ENCODE assay signal across 15 cellular contexts in genomic region chr17:71987634-71988033, GRCh38.
DNase-seq lines count a peak whose midpoint lies in the region; FAIRE-seq and TF ChIP-seq lines count a peak whose summit lies in the region.
"Had no signal": no experiment of that assay in that cellular context is flagged by ENCODE, and none has a peak within 500 bp of the region (broad histone marks: within the 10 kb centered on the region; RNA-seq: fewer than 3 reads in every experiment).

No MANE protein-coding gene starts in this region.

- H4K91ac ChIP-seq in mesenchymal stem cell (ENCODE audit: low read length), result no peak overlapping the region

- no peaks in the 10 kb centered on the region for H3K79me1 ChIP-seq in mesenchymal stem cell (replicated peaks; ENCODE audit: low read length, poor library complexity, severe bottlenecking)

- no peak overlapping the region for H2BK120ac ChIP-seq in mesenchymal stem cell (ENCODE audit: low read depth, low read length)

- H2AFZ ChIP-seq in mesenchymal stem cell (ENCODE audit: low read depth, low read length), result no peak overlapping the region

- no peaks in the 10 kb centered on the region for H3K36me3 ChIP-seq in mesenchymal stem cell (ENCODE audit: control insufficient read depth in 1 of 2, insufficient read depth in 2 of 2, low read depth in 1 of 2, low read length in 2 of 2)
- H3K36me3 ChIP-seq: left lung, sigmoid colon had no signal

- DNase-seq in ELF-1 (ENCODE audit: low read depth, low spot score) (peak; percentile 6), H54 (ENCODE audit: insufficient read length, low spot score) (no peak), OCI-M1 (lab: John Stamatoyannopoulos, UW) (peak; percentile 20), foreskin fibroblast (peak; percentile 9 to 14), OCI-M2 (lab: John Stamatoyannopoulos, UW; ENCODE audit: unreplicated experiment) (no peak), mesenchymal stem cell (no peak), NCI-H1048 (lab: John Stamatoyannopoulos, UW) (no peak), SIG-M5 (lab: John Stamatoyannopoulos, UW) (no peak)
- DNase-seq: activated CD4-positive, CD25-positive, alpha-beta regulatory T cell; activated T-cell treated with anti-CD3 and anti-CD28 coated beads, Interleukin-2, amount 50 U/mL, for 24 hours; C1 segment of cervical spinal cord; Kasumi-1; left lung; NK-92 treated with Interleukin-12 subunit alpha and Interleukin-12 subunit beta, amount 100 ng/mL, for 24 hours; sigmoid colon had no signal

- H3K18ac ChIP-seq in mesenchymal stem cell (ENCODE audit: low read depth in 1 of 2, low read length in 2 of 2), result no peak overlapping the region

- H3K9me3 ChIP-seq in mesenchymal stem cell (ENCODE audit: control insufficient read depth, low read length), result no peaks in the 10 kb centered on the region
- H3K9me3 ChIP-seq: left lung had no signal

- H3K9ac ChIP-seq in mesenchymal stem cell (ENCODE audit: low read length), result no peak overlapping the region

- H3K23ac ChIP-seq in mesenchymal stem cell (ENCODE audit: low read length in 2 of 2), result no peak overlapping the region

- no peak overlapping the region for H3K4ac ChIP-seq in mesenchymal stem cell (ENCODE audit: low read depth in 1 of 2, low read length in 2 of 2)

- no peak overlapping the region for H2AK5ac ChIP-seq in mesenchymal stem cell (ENCODE audit: low read length, severe bottlenecking)

- H3K27me3 ChIP-seq in mesenchymal stem cell (ENCODE audit: control insufficient read depth in 1 of 2, insufficient read depth in 1 of 2, low read length in 2 of 2), result no peaks in the 10 kb centered on the region
- H3K27me3 ChIP-seq: left lung, sigmoid colon had no signal

- no peak overlapping the region for H3K4me2 ChIP-seq in mesenchymal stem cell (ENCODE audit: low read length, poor library complexity, severe bottlenecking)

- FAIRE-seq in H54 (lab: Jason Lieb, UNC), result peak; percentile 65

- WGBS in mesenchymal stem cell, result 42% methylated on average over 3 of the region's 3 CpGs

- H2BK12ac ChIP-seq in mesenchymal stem cell (ENCODE audit: low read length in 2 of 2), result no peak overlapping the region

- H3K4me3 ChIP-seq in foreskin fibroblast (ENCODE audit: low read depth in 1 of 2, low read length in 2 of 2), result no peak overlapping the region
- no peak overlapping the region for H3K4me3 ChIP-seq in mesenchymal stem cell (ENCODE audit: insufficient read depth in 1 of 2, low read depth in 1 of 2, low read length in 2 of 2)
- H3K4me3 ChIP-seq: left lung, sigmoid colon had no signal

- H3K4me1 ChIP-seq in mesenchymal stem cell (ENCODE audit: control insufficient read depth, insufficient read depth, low read depth, low read length), result no peaks in the 10 kb centered on the region
- H3K4me1 ChIP-seq: left lung, sigmoid colon had no signal

- H4K8ac ChIP-seq in mesenchymal stem cell (ENCODE audit: low read length), result no peak overlapping the region

- no peak overlapping the region for H3K27ac ChIP-seq in mesenchymal stem cell (ENCODE audit: low read length, poor library complexity, severe bottlenecking)
- H3K27ac ChIP-seq: left lung, sigmoid colon had no signal

- no peak for TF ChIP-seq POLR2A in H54 (IDR thresholded peaks at IDR 0.05; ENCODE audit: low read depth, low read length)

- H3K14ac ChIP-seq in mesenchymal stem cell (ENCODE audit: low read length in 2 of 2), result no peak overlapping the region

- no peak overlapping the region for H2BK15ac ChIP-seq in mesenchymal stem cell (ENCODE audit: low read depth, poor library complexity, severe bottlenecking)

- H2BK5ac ChIP-seq in mesenchymal stem cell (ENCODE audit: low read depth, low read length, poor library complexity, severe bottlenecking), result no peak overlapping the region

- TF ChIP-seq CTCF in foreskin fibroblast (IDR thresholded peaks at IDR 0.05; ENCODE audit: low read depth, low read length), result no peak

Comparison
In these comparisons a context has a peak if more than half of its experiments do, and no peak if none do; other contexts are left out.
1. DNase-seq: peak in ELF-1 (single experiment), OCI-M1 (single experiment) and foreskin fibroblast (2 of 2); none in H54 (single experiment), OCI-M2 (single experiment), mesenchymal stem cell (single experiment), NCI-H1048 (single experiment) and SIG-M5 (single experiment).